8 cellular contexts compared by ENCODE assay signal in the genomic region with DNA sequence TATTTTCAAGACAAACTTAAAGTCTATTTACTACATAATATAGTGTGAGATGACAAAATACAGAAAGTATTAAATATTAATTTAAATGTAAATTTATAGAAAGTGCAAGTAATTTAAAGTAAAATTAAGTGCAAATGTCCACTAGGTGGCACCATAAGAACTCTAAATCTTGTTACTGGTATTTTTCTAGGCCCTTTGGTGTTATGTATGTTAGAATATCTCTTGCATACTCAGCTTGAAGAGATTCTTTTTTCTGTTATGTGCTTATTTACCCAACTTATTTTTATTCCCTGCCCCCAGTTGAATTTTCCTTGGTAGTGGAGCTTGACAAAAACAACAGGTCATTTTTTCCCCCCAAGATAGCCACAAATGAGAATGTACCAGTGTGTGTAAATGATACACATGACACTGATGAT.
A peak's percentile ranks its signal among the peaks of the same experiment; 100 is the strongest.
DNase-seq lines count a peak whose midpoint lies in the region; ATAC-seq and TF ChIP-seq lines count a peak whose summit lies in the region.

No MANE protein-coding gene starts in this region.

- peak; percentile 5 to 53 for DNase-seq in NOMO-1 (lab: John Stamatoyannopoulos, UW; ENCODE audit: unreplicated experiment in 2 of 2)
- no peak for DNase-seq in NOMO-1 treated with dmso at 0.1 percent for 144 hours (lab: John Stamatoyannopoulos, UW; ENCODE audit: unreplicated experiment)
- peak; percentile 53 for DNase-seq in NCI-H2081 treated with DMSO at 0.1 percent for 48 hours (lab: John Stamatoyannopoulos, UW)
- peak; percentile 56 for DNase-seq in amniotic stem cell (lab: John Stamatoyannopoulos, UW)
- no peak for DNase-seq in left lobe of liver (ENCODE audit: low spot score)
- DNase-seq in omental fat pad (ENCODE audit: low spot score), result no peak
- DNase-seq in GDM1 (lab: John Stamatoyannopoulos, UW), result no peak

- no peak for TF ChIP-seq CTCF in omental fat pad (IDR thresholded peaks at IDR 0.05)

- ATAC-seq in left lobe of liver (peak; percentile 69), GM18511 (IDR thresholded peaks at IDR 0.05; ENCODE audit: unreplicated experiment) (no peak), omental fat pad (ENCODE audit: low FRiP score) (no peak)

Comparison
In these comparisons a context has a peak if more than half of its experiments do, and no peak if none do; other contexts are left out.
1. DNase-seq: peak in NOMO-1 (2 of 2), NCI-H2081 treated with DMSO at 0.1 percent for 48 hours (single experiment) and amniotic stem cell (single experiment); none in NOMO-1 treated with dmso at 0.1 percent for 144 hours (single experiment), left lobe of liver (single experiment), omental fat pad (single experiment) and GDM1 (single experiment).